Comparison of ENCODE assay signal across 1 cellular context in the genomic region with DNA sequence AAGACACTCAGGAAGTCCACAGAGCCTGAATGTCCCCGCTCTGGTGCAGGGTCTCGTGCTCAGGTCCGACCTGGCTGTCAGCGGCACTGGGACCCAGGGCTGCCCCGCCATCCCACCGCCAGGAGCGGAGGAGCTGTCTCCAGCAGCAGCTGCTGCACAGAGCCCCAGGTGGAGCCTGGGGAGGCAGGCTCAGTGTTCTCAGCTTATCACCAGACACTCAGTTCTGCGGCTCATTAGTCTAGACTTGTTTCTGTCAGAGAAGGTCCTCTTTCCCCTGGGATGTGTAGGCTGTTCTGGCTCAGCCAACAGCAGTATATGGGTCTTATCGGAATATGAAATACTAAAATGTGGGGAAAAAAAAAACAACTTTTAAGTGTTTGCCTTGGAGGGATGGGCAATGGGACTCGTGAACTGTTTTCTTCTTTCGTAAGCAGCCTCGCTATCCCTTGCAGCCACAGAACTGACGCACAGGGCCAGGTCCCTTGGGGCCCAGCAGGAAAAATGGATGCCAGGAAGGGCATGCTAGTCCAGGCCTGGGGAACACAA.
TF ChIP-seq lines count a peak whose summit lies in the region.

No MANE protein-coding gene starts in this region.

TF ChIP-seq in GM23338, 12 proteins besides CTCF, POLR2A, EP300 and RAD21 (continued from another document):
- TF ChIP-seq, protein P1, sequence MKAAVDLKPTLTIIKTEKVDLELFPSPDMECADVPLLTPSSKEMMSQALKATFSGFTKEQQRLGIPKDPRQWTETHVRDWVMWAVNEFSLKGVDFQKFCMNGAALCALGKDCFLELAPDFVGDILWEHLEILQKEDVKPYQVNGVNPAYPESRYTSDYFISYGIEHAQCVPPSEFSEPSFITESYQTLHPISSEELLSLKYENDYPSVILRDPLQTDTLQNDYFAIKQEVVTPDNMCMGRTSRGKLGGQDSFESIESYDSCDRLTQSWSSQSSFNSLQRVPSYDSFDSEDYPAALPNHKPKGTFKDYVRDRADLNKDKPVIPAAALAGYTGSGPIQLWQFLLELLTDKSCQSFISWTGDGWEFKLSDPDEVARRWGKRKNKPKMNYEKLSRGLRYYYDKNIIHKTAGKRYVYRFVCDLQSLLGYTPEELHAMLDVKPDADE (IDR thresholded peaks at IDR 0.05) = no peak
- TF ChIP-seq EZH2phosphoT487 (IDR thresholded peaks at IDR 0.05; ENCODE audit: unreplicated experiment) (no peak), POLR2AphosphoS5 (IDR thresholded peaks at IDR 0.05; ENCODE audit: low read depth) (no peak), JUNB (IDR thresholded peaks at IDR 0.05; ENCODE audit: unreplicated experiment) (no peak), CREB1 (CRISPR knock-in tag; IDR thresholded peaks at IDR 0.05; ENCODE audit: low read depth) (no peak)
- TF ChIP-seq, protein P2, sequence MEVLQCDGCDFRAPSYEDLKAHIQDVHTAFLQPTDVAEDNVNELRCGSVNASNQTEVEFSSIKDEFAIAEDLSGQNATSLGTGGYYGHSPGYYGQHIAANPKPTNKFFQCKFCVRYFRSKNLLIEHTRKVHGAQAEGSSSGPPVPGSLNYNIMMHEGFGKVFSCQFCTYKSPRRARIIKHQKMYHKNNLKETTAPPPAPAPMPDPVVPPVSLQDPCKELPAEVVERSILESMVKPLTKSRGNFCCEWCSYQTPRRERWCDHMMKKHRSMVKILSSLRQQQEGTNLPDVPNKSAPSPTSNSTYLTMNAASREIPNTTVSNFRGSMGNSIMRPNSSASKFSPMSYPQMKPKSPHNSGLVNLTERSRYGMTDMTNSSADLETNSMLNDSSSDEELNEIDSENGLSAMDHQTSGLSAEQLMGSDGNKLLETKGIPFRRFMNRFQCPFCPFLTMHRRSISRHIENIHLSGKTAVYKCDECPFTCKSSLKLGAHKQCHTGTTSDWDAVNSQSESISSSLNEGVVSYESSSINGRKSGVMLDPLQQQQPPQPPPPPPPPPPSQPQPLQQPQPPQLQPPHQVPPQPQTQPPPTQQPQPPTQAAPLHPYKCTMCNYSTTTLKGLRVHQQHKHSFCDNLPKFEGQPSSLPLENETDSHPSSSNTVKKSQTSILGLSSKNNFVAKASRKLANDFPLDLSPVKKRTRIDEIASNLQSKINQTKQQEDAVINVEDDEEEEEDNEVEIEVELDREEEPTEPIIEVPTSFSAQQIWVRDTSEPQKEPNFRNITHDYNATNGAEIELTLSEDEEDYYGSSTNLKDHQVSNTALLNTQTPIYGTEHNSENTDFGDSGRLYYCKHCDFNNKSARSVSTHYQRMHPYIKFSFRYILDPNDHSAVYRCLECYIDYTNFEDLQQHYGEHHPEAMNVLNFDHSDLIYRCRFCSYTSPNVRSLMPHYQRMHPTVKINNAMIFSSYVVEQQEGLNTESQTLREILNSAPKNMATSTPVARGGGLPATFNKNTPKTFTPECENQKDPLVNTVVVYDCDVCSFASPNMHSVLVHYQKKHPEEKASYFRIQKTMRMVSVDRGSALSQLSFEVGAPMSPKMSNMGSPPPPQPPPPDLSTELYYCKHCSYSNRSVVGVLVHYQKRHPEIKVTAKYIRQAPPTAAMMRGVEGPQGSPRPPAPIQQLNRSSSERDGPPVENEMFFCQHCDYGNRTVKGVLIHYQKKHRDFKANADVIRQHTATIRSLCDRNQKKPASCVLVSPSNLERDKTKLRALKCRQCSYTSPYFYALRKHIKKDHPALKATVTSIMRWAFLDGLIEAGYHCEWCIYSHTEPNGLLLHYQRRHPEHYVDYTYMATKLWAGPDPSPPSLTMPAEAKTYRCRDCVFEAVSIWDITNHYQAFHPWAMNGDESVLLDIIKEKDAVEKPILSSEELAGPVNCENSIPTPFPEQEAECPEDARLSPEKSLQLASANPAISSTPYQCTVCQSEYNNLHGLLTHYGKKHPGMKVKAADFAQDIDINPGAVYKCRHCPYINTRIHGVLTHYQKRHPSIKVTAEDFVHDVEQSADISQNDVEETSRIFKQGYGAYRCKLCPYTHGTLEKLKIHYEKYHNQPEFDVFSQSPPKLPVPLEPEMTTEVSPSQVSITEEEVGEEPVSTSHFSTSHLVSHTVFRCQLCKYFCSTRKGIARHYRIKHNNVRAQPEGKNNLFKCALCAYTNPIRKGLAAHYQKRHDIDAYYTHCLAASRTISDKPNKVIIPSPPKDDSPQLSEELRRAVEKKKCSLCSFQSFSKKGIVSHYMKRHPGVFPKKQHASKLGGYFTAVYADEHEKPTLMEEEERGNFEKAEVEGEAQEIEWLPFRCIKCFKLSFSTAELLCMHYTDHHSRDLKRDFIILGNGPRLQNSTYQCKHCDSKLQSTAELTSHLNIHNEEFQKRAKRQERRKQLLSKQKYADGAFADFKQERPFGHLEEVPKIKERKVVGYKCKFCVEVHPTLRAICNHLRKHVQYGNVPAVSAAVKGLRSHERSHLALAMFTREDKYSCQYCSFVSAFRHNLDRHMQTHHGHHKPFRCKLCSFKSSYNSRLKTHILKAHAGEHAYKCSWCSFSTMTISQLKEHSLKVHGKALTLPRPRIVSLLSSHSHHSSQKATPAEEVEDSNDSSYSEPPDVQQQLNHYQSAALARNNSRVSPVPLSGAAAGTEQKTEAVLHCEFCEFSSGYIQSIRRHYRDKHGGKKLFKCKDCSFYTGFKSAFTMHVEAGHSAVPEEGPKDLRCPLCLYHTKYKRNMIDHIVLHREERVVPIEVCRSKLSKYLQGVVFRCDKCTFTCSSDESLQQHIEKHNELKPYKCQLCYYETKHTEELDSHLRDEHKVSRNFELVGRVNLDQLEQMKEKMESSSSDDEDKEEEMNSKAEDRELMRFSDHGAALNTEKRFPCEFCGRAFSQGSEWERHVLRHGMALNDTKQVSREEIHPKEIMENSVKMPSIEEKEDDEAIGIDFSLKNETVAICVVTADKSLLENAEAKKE (CRISPR knock-in tag; IDR thresholded peaks at IDR 0.05) = no peak
